Comparison of ENCODE assay signal across 14 cellular contexts in genomic region chr7:913736-914520, GRCh38. TPM values are rescaled to one million over a fixed set of nuclear protein-coding genes. Genes with fewer than 3 reads are reported as not detected.
DNase-seq lines count a peak whose midpoint lies in the region; ATAC-seq, FAIRE-seq and TF ChIP-seq lines count a peak whose summit lies in the region.
"Had no signal": no experiment of that assay in that cellular context is flagged by ENCODE, and none has a peak within 500 bp of the region (broad histone marks: within the 10 kb centered on the region; RNA-seq: fewer than 3 reads in every experiment).

No MANE protein-coding gene starts in this region.

- peaks cover 0 to 3% of the 10 kb centered on the region in 2 experiments; a peak in 1 of 4 replicates for H3K4me1 Mint-ChIP-seq in H9

- no peak overlapping the region for H3K4me3 ChIP-seq in right cardiac atrium (ENCODE audit: low read length)
- H3K4me3 ChIP-seq in small intestine (ENCODE audit: low read depth in 1 of 2, low read length in 2 of 2): no peak overlapping the region
- H3K4me3 ChIP-seq: gastroesophageal sphincter, GM12878 had no signal

- H3K4me2 ChIP-seq in H9 (ENCODE audit: insufficient read depth, insufficient read length, low read length): no peak overlapping the region

- H4K20me1 ChIP-seq in H9 (ENCODE audit: control insufficient read depth, insufficient read depth, insufficient read length): no peaks in the 10 kb centered on the region

- H3K9me3 ChIP-seq in right cardiac atrium (ENCODE audit: control insufficient read depth, low read length) (no peaks in the 10 kb centered on the region), small intestine (ENCODE audit: control insufficient read depth, low read depth) (no peaks in the 10 kb centered on the region), H9 (ENCODE audit: control insufficient read depth, low read depth, low read length) (no peaks in the 10 kb centered on the region)
- H3K9me3 ChIP-seq: gastroesophageal sphincter had no signal

- no peak overlapping the region for H3K23ac ChIP-seq in H9 (ENCODE audit: insufficient read length, low read depth, low read length)

- no peak overlapping the region for H4K5ac ChIP-seq in H9 (ENCODE audit: insufficient read length, low read depth, low read length)

- no peak overlapping the region for H2BK5ac ChIP-seq in H9 (ENCODE audit: insufficient read length, low read length)

- no peak overlapping the region for H2BK15ac ChIP-seq in H9 (ENCODE audit: low read depth, low read length)

- no peak overlapping the region for H4K91ac ChIP-seq in H9 (ENCODE audit: insufficient read length, low read depth, low read length)

- no peaks in the 10 kb centered on the region for H3K79me1 ChIP-seq in H9 (ENCODE audit: insufficient read depth, low read depth, low read length, poor library complexity, severe bottlenecking)

- peaks cover 0 to 2% of the 10 kb centered on the region in 2 donors for H3K36me3 ChIP-seq in small intestine (ENCODE audit: control insufficient read depth in 2 of 2, insufficient read depth in 2 of 2, low read length in 2 of 2)

- peaks cover 11% of the 10 kb centered on the region for H3K27me3 Mint-ChIP-seq in H9 (ENCODE audit: low read depth)
- H3K27me3 Mint-ChIP-seq: activated naive CD8-positive, alpha-beta T cell had no signal

- no peak overlapping the region for H2AK5ac ChIP-seq in H9 (ENCODE audit: insufficient read length, low read length)

- FAIRE-seq in RCC 7860 (lab: Jason Lieb, UNC) (no peak), small intestine (lab: Jason Lieb, UNC) (no peak)
- FAIRE-seq: GM12878 had no signal

- no peaks in the 10 kb centered on the region for H3K36me3 Mint-ChIP-seq in H9 (ENCODE audit: insufficient read depth in 1 of 3, low read depth in 3 of 3)
- H3K36me3 Mint-ChIP-seq: activated naive CD8-positive, alpha-beta T cell had no signal

- H3K27ac ChIP-seq in right cardiac atrium (ENCODE audit: low read length) (no peak overlapping the region), small intestine (ENCODE audit: low read depth in 1 of 2, low read length in 1 of 2) (peak overlapping the region; percentile 74 to 95), H9 (ENCODE audit: insufficient read length, low read depth, low read length) (no peak overlapping the region)
- H3K27ac ChIP-seq: gastroesophageal sphincter had no signal

- no peak overlapping the region for H3K18ac ChIP-seq in H9 (ENCODE audit: insufficient read length, low read depth, low read length)

- WGBS in right cardiac atrium: 71% methylated on average over 31 of the region's 31 CpGs
- WGBS in small intestine, 3 donors: 15 to 59% (median 41%) methylated on average over 30 to 31 of the region's 31 CpGs
- WGBS in H9 (ENCODE audit: extremely low coverage, insufficient read length, low lambda C conversion rate): no CpG with 5 or more reads among the region's 31 CpGs

- H2BK12ac ChIP-seq in H9 (ENCODE audit: insufficient read length, low read depth, low read length): no peak overlapping the region

- H3K9ac ChIP-seq in H9 (ENCODE audit: extremely low read depth, insufficient read length, low read length): no peak overlapping the region

- no peaks in the 10 kb centered on the region for H3K23me2 ChIP-seq in H9 (ENCODE audit: insufficient read length, low read depth, low read length, poor library complexity, severe bottlenecking)

- DNase-seq in HK-2 (ENCODE audit: unreplicated experiment) (peak; percentile 60), RCC 7860 (ENCODE audit: low spot score) (peak; percentile 20), right cardiac atrium (peak in 2 of 3 donors; percentile 35 to 61), small intestine (peak; percentile 98), glomerular visceral epithelial cell (ENCODE audit: extremely low spot score) (no peak), H9 (no peak)
- DNase-seq: COR-L47, mesenchymal stem cell, NCI-H69, T-helper 1 cell had no signal

- no peak overlapping the region for H4K8ac ChIP-seq in H9 (replicated peaks; ENCODE audit: insufficient read length, low read depth, low read length)

- no peak overlapping the region for H3K56ac ChIP-seq in H9 (ENCODE audit: insufficient read length, low read depth, low read length)

- H3K27me3 ChIP-seq in right cardiac atrium (ENCODE audit: control insufficient read depth, insufficient read depth): no peaks in the 10 kb centered on the region
- no peaks in the 10 kb centered on the region for H3K27me3 ChIP-seq in small intestine (ENCODE audit: control insufficient read depth in 2 of 2, insufficient read depth in 2 of 2, low read length in 2 of 2)
- H3K27me3 ChIP-seq in H9 (ENCODE audit: insufficient read depth, low read length): no peaks in the 10 kb centered on the region
- H3K27me3 ChIP-seq: gastroesophageal sphincter had no signal

- no peak for TF ChIP-seq CTCF in H9 (conservative IDR thresholded peaks at IDR 0.05)

- H2BK120ac ChIP-seq in H9 (ENCODE audit: low read depth, low read length, poor library complexity, severe bottlenecking): no peak overlapping the region

- no peak overlapping the region for H2BK20ac ChIP-seq in H9 (ENCODE audit: low read depth, low read length, poor library complexity, severe bottlenecking)

- H3K4me1 ChIP-seq in right cardiac atrium (ENCODE audit: control insufficient read depth, insufficient read depth, low read length) (no peaks in the 10 kb centered on the region), small intestine (ENCODE audit: control insufficient read depth in 2 of 2, insufficient read depth in 1 of 2, low read depth in 1 of 2, low read length in 1 of 2) (no peaks in the 10 kb centered on the region), H9 (ENCODE audit: insufficient read depth, low read length) (no peaks in the 10 kb centered on the region; the same call in 1 of the 2 replicates)

- intact Hi-C loops in right cardiac atrium (cut with DNase I): loop anchor here in 1 of 4 donors (10.0 kb wide), 1 partner anchor 151 kb away; no protein-coding TSS in a partner anchor

- H3K4me3 Mint-ChIP-seq in H9: peak overlapping the region in 1 of 2 experiments; percentile 42; a peak in 1 of 5 replicates
- H3K4me3 Mint-ChIP-seq: activated naive CD8-positive, alpha-beta T cell had no signal

- H3K4ac ChIP-seq in H9 (ENCODE audit: low read depth, low read length): no peak overlapping the region

- H3K79me2 ChIP-seq in H9 (ENCODE audit: insufficient read depth, low read length): no peaks in the 10 kb centered on the region

- H3K9me3 Mint-ChIP-seq in H9: no peaks in the 10 kb centered on the region; a peak in 1 of 5 replicates

- H3K27ac Mint-ChIP-seq in H9: no peak overlapping the region
- H3K27ac Mint-ChIP-seq: activated naive CD8-positive, alpha-beta T cell had no signal

- no peak overlapping the region for H3K14ac ChIP-seq in H9 (ENCODE audit: insufficient read depth, low read length)

- no peak overlapping the region for H3T11ph ChIP-seq in H9 (ENCODE audit: low read length)

- no peak overlapping the region for H2AFZ ChIP-seq in H9 (ENCODE audit: low read length)

- ATAC-seq in right cardiac atrium: peak in 1 of 2 donors; percentile 23
- ATAC-seq in activated CD4-positive, CD25-positive, alpha-beta regulatory T cell treated with anti-CD3 and anti-CD28 coated beads, Interleukin-2, amount 50 U/mL, for 24 hours: no peak
- ATAC-seq: gastroesophageal sphincter, GM12878 had no signal

RNA-seq across cellular contexts. Expression of gene GET4, which starts 37.6 kb away (rescaled TPM):
- total RNA-seq in right cardiac atrium (10 to 100 TPM; 20.1 to 23.6 (median 22.2) TPM), H9 (2021) (70.2 and 75.1 TPM in 2 replicates)
- polyA plus RNA-seq in right cardiac atrium (22.2 TPM), small intestine (10 to 100 TPM; 38.9 to 87.2 (median 71.9) TPM)

RNA-seq across cellular contexts. Expression of gene ADAP1, which starts 40.6 kb away (rescaled TPM):
- total RNA-seq in right cardiac atrium: 1 to 10 TPM; 4.8 to 7.1 (median 6.4) TPM
- polyA plus RNA-seq in right cardiac atrium: 8.4 TPM
- 100 to 1,000 TPM in 2 of 3 donors, 10 to 100 TPM in 1; 69.2 to 113 (median 102) TPM for polyA plus RNA-seq in small intestine
- 6.2 and 6.8 TPM in 2 replicates for total RNA-seq in H9 (2021)

Comparison
In these comparisons a context has a peak if more than half of its experiments do, and no peak if none do; other contexts are left out.
1. DNase-seq: peak in HK-2 (single experiment), RCC 7860 (single experiment), right cardiac atrium (2 of 3) and small intestine (single experiment); none in glomerular visceral epithelial cell (single experiment) and H9 (single experiment).
2. H3K27ac ChIP-seq: peak in small intestine (2 of 2); none in right cardiac atrium (single experiment) and H9 (single experiment).